In genomic region chr21:45287438-45288391, GRCh38 we compare ENCODE assay signal across 1 cellular context.
TF ChIP-seq lines count a peak whose summit lies in the region.

TSS of gene POFUT2 (minus strand) at chr21:45287895. CDS start at chr21:45287871, 24 bp downstream.

TF ChIP-seq in K562, 482 proteins besides CTCF, POLR2A, EP300 and RAD21 (continued from another document):
- TF ChIP-seq RBFOX2 (IDR thresholded peaks at IDR 0.05; ENCODE audit: low read depth, low read length) (peak; percentile 92), SMARCE1 (IDR thresholded peaks at IDR 0.05) (no peak), ZNF12 (CRISPR knock-in tag; IDR thresholded peaks at IDR 0.05) (0 out of 2 replicates have a peak, but pooled peaks have one; percentile 56), MEF2A (IDR thresholded peaks at IDR 0.05; ENCODE audit: control insufficient read depth, low read depth, low read length) (no peak), ZNF124 (CRISPR knock-in tag; IDR thresholded peaks at IDR 0.05) (no peak), CSDE1 (IDR thresholded peaks at IDR 0.05) (peak in 1 of 2 experiments; percentile 97; a peak in 2 of 4 replicates), ZFX (CRISPR knock-in tag; IDR thresholded peaks at IDR 0.05) (peak; percentile 76), NR2C2 (CRISPR knock-in tag; IDR thresholded peaks at IDR 0.05) (no peak), NR2C2 (tag; IDR thresholded peaks at IDR 0.05) (peak; percentile 93), ZBTB1 (CRISPR knock-in tag; IDR thresholded peaks at IDR 0.05; ENCODE audit: borderline replicate concordance, low read depth) (peak; percentile 77; the same call in 1 of the 2 replicates), CHD1 (IDR thresholded peaks at IDR 0.05; ENCODE audit: low read length) (no peak), IRF2 (CRISPR knock-in tag; IDR thresholded peaks at IDR 0.05) (no peak), ZNF655 (CRISPR knock-in tag; IDR thresholded peaks at IDR 0.05) (no peak), NR2C1 (IDR thresholded peaks at IDR 0.05) (peak; percentile 80), NR2C1 (tag; IDR thresholded peaks at IDR 0.05) (peak; percentile 81), E2F6 (IDR thresholded peaks at IDR 0.05; ENCODE audit: borderline replicate concordance in 1 of 2, extremely low read depth in 1 of 2, insufficient read depth in 1 of 2, insufficient read length in 1 of 2, low read depth in 1 of 2, low read length in 1 of 2, poor library complexity in 1 of 2, severe bottlenecking in 1 of 2) (peak in 1 of 2 experiments; percentile 47), POLR2AphosphoS2 (IDR thresholded peaks at IDR 0.05; ENCODE audit: low read length) (no peak), POLR2H (tag; IDR thresholded peaks at IDR 0.05; ENCODE audit: low read depth) (no peak), CREB3L1 (IDR thresholded peaks at IDR 0.05; ENCODE audit: borderline replicate concordance, low read depth) (peak; percentile 94), KAT8 (IDR thresholded peaks at IDR 0.05; ENCODE audit: low read depth) (no peak), TBP (optimal IDR thresholded peaks at IDR 0.05; ENCODE audit: low read depth, low read length) (peak; percentile 70), ZNF740 (CRISPR knock-in tag; IDR thresholded peaks at IDR 0.05) (no peak), ZNF740 (tag; IDR thresholded peaks at IDR 0.05) (no peak), NR0B1 (IDR thresholded peaks at IDR 0.05; ENCODE audit: partially characterized antibody) (no peak), ZFP91 (CRISPR knock-in tag; IDR thresholded peaks at IDR 0.05) (no peak), MNT (conservative IDR thresholded peaks at IDR 0.05) (peak; percentile 94 to 96), EGR1 (conservative IDR thresholded peaks at IDR 0.05) (peak; percentile 97), MTF1 (CRISPR knock-in tag; IDR thresholded peaks at IDR 0.05; ENCODE audit: borderline replicate concordance) (no peak), ZNF79 (CRISPR knock-in tag; IDR thresholded peaks at IDR 0.05; ENCODE audit: low read depth) (no peak), GTF2B (IDR thresholded peaks at IDR 0.05; ENCODE audit: extremely low read depth, insufficient read length) (no peak), THAP7 (CRISPR knock-in tag; IDR thresholded peaks at IDR 0.05) (no peak), SAFB (IDR thresholded peaks at IDR 0.05; ENCODE audit: borderline replicate concordance, low read depth, low read length) (peak; percentile 59; the same call in 1 of the 2 replicates), ZNF592 (IDR thresholded peaks at IDR 0.05) (no peak), FUS (optimal IDR thresholded peaks at IDR 0.05; ENCODE audit: low read depth, low read length) (peak; percentile 22), HOXB6 (CRISPR knock-in tag; IDR thresholded peaks at IDR 0.05; ENCODE audit: borderline replicate concordance) (no peak), TCF15 (CRISPR knock-in tag; IDR thresholded peaks at IDR 0.05) (no peak), TAF1 (IDR thresholded peaks at IDR 0.05; ENCODE audit: control insufficient read depth, extremely low read depth, insufficient read depth, low read length, severe bottlenecking) (peak; percentile 79), MAZ (CRISPR knock-in tag; conservative IDR thresholded peaks at IDR 0.05 in 1 of 2, IDR thresholded peaks at IDR 0.05 in 1 of 2) (peak; percentile 73 to 95), TCF3 (CRISPR knock-in tag; IDR thresholded peaks at IDR 0.05) (peak; percentile 35; the same call in 1 of the 2 replicates), ZNF263 (CRISPR knock-in tag; IDR thresholded peaks at IDR 0.05; ENCODE audit: borderline replicate concordance) (no peak), HDAC1 (IDR thresholded peaks at IDR 0.05) (peak in 1 of 2 experiments; percentile 78; a peak in 2 of 4 replicates), ZEB2 (IDR thresholded peaks at IDR 0.05) (no peak), NR3C1 (CRISPR knock-in tag; IDR thresholded peaks at IDR 0.05) (no peak), L3MBTL2 (IDR thresholded peaks at IDR 0.05) (peak; percentile 50; the same call in 1 of the 2 replicates), CXXC5 (CRISPR knock-in tag; IDR thresholded peaks at IDR 0.05) (peak; percentile 84), ETV1 (tag; conservative IDR thresholded peaks at IDR 0.05; ENCODE audit: low read depth) (peak; percentile 31), C11orf30 (IDR thresholded peaks at IDR 0.05; ENCODE audit: low read depth) (peak; percentile 75), TFAP4 (CRISPR knock-in tag; IDR thresholded peaks at IDR 0.05; ENCODE audit: borderline replicate concordance) (peak; percentile 77), CHD2 (IDR thresholded peaks at IDR 0.05; ENCODE audit: low read depth, low read length) (no peak), DACH1 (IDR thresholded peaks at IDR 0.05; ENCODE audit: partially characterized antibody) (no peak), SETDB1 (IDR thresholded peaks at IDR 0.05; ENCODE audit: low read length) (no peak), NEUROD1 (IDR thresholded peaks at IDR 0.05; ENCODE audit: borderline replicate concordance, low read depth, low read length, partially characterized antibody) (peak; percentile 48), POLR2B (IDR thresholded peaks at IDR 0.05; ENCODE audit: low read depth, partially characterized antibody) (peak; percentile 96), TCF7 (IDR thresholded peaks at IDR 0.05; ENCODE audit: borderline replicate concordance) (no peak)
TF ChIP-seq in K562: peak in this region for 98.
